In genomic region chr1:171748651-171749050, GRCh38 we compare ENCODE assay signal across 21 cellular contexts.
"Had no signal": no experiment of that assay in that cellular context is flagged by ENCODE, and none has a peak within 500 bp of the region (broad histone marks: within the 10 kb centered on the region; RNA-seq: fewer than 3 reads in every experiment).

No MANE protein-coding gene starts in this region.

- H3K9me3 Mint-ChIP-seq: memory B cell; natural killer cell; stimulated activated memory B cell treated with anti-CD40 and anti-IgM and Interleukin-4, amounts not matched to agents 10 μg/mL and 1 μg/mL and 100 μg/mL, for 72 hours; type B pancreatic cell had no signal

- H3K27ac ChIP-seq: dorsolateral prefrontal cortex, epithelial cell of prostate, gastrocnemius medialis, lower lobe of right lung, ovary, tibial artery had no signal

- H3K27ac Mint-ChIP-seq: memory B cell; natural killer cell; stimulated activated memory B cell treated with anti-CD40 and anti-IgM and Interleukin-4, amounts not matched to agents 10 μg/mL and 1 μg/mL and 100 μg/mL, for 72 hours; type B pancreatic cell had no signal

- H3K4me3 ChIP-seq: dorsolateral prefrontal cortex, gastrocnemius medialis, lower lobe of right lung, ovary, testis, tibial artery had no signal

- H3K9me3 ChIP-seq: gastrocnemius medialis, lower lobe of right lung, ovary, testis, tibial artery had no signal

- H3K27me3 Mint-ChIP-seq: memory B cell; stimulated activated memory B cell treated with anti-CD40 and anti-IgM and Interleukin-4, amounts not matched to agents 10 μg/mL and 1 μg/mL and 100 μg/mL, for 72 hours; type B pancreatic cell had no signal

- H3K4me1 Mint-ChIP-seq: memory B cell had no signal

- H3K4me3 Mint-ChIP-seq: memory B cell; natural killer cell; stimulated activated memory B cell treated with anti-CD40 and anti-IgM and Interleukin-4, amounts not matched to agents 10 μg/mL and 1 μg/mL and 100 μg/mL, for 72 hours; type B pancreatic cell had no signal

- H3K27me3 ChIP-seq: dorsolateral prefrontal cortex, gastrocnemius medialis, ovary, testis, tibial artery had no signal

- H3K36me3 ChIP-seq: gastrocnemius medialis, lower lobe of right lung, ovary, tibial artery had no signal

- H3K36me3 Mint-ChIP-seq: memory B cell; natural killer cell; stimulated activated memory B cell treated with anti-CD40 and anti-IgM and Interleukin-4, amounts not matched to agents 10 μg/mL and 1 μg/mL and 100 μg/mL, for 72 hours; type B pancreatic cell had no signal

- DNase-seq: cortex of kidney; dorsolateral prefrontal cortex; effector CD4-positive, alpha-beta T cell; gastrocnemius medialis; head of caudate nucleus; left ventricle myocardium superior; lower lobe of right lung; natural killer cell; occipital lobe; ovary; posterior cingulate gyrus; stimulated activated CD4-positive, alpha-beta T cell treated with anti-CD3 and anti-CD28 coated beads, Interleukin-2, amount 100 ng/mL, for 24 hours; stimulated activated CD4-positive, alpha-beta T cell treated with anti-CD3 and anti-CD28 coated beads, Interleukin-4, amount 100 ng/mL, for 4 hours; stimulated activated naive CD8-positive, alpha-beta T cell treated with anti-CD3 and anti-CD28 coated beads, Interleukin-15, Interleukin-2, amounts not matched to agents 100 U/mL and 50 U/mL, for 24 hours; substantia nigra; testis; tibial artery had no signal
